Comparison of ENCODE assay signal across 18 cellular contexts in genomic region chr13:108095036-108095435, GRCh38.
DNase-seq lines count a peak whose midpoint lies in the region; ATAC-seq and TF ChIP-seq lines count a peak whose summit lies in the region.
"Had no signal": no experiment of that assay in that cellular context is flagged by ENCODE, and none has a peak within 500 bp of the region (broad histone marks: within the 10 kb centered on the region; RNA-seq: fewer than 3 reads in every experiment).

No MANE protein-coding gene starts in this region.

- no peak overlapping the region for H3K4me3 ChIP-seq in GM23338
- H3K4me3 ChIP-seq: GM12878 had no signal

- ATAC-seq in activated naive CD8-positive, alpha-beta T cell treated with anti-CD3 and anti-CD28 coated beads, Interleukin-2, amount 50 U/mL, for 24 hours = no peak
- ATAC-seq in GM23338 (no peak), HG03354 (IDR thresholded peaks at IDR 0.05; ENCODE audit: poor library complexity, severe bottlenecking, unreplicated experiment) (no peak)
- peak; percentile 74 to 81 for ATAC-seq in naive thymus-derived CD8-positive, alpha-beta T cell
- no peak for ATAC-seq in activated CD8-positive, alpha-beta T cell treated with anti-CD3 and anti-CD28 coated beads for 36 hours
- ATAC-seq: GM12878, HCT116 had no signal

- no peaks in the 10 kb centered on the region for H3K36me3 ChIP-seq in GM23338 (ENCODE audit: insufficient read depth)

- intact Hi-C loops in activated CD8-positive, alpha-beta T cell treated with anti-CD3 and anti-CD28 coated beads for 36 hours (cut with micrococcal nuclease) = no loop called here

- no peak for DNase-seq in activated naive CD8-positive, alpha-beta T cell treated with anti-CD3 and anti-CD28 coated beads, Interleukin-2, amount 50 U/mL, for 24 hours
- DNase-seq in GM23338 (ENCODE audit: low spot score) = no peak
- DNase-seq in activated naive CD8-positive, alpha-beta T cell treated with anti-CD3 and anti-CD28 coated beads for 36 hours = no peak
- DNase-seq in naive thymus-derived CD8-positive, alpha-beta T cell = peak in 2 of 10 donors; percentile 1 to 40
- DNase-seq in activated CD8-positive, alpha-beta T cell treated with anti-CD3 and anti-CD28 coated beads for 36 hours = no peak
- DNase-seq in glutamatergic neuron = no peak
- DNase-seq: C1 segment of cervical spinal cord; CD8-positive, alpha-beta memory T cell; DMS 273 treated with DMSO at 0.1 percent for 48 hours; DMS79; EL; GDM1; GOT3; H7 had no signal

- no peaks in the 10 kb centered on the region for H3F3A ChIP-seq in GM23338 (replicated peaks; ENCODE audit: low read depth)

- peaks cover 8% of the 10 kb centered on the region for H3K27me3 Mint-ChIP-seq in activated naive CD8-positive, alpha-beta T cell
- H3K27me3 Mint-ChIP-seq in activated naive CD8-positive, alpha-beta T cell treated with anti-CD3 and anti-CD28 coated beads, Interleukin-2, amount 50 U/mL, for 24 hours = no peaks in the 10 kb centered on the region
- H3K27me3 Mint-ChIP-seq in GM23338 (ENCODE audit: insufficient read depth, low read depth, poor library complexity) (no peaks in the 10 kb centered on the region), glutamatergic neuron (ENCODE audit: unreplicated experiment) (no peaks in the 10 kb centered on the region)
- H3K27me3 Mint-ChIP-seq in activated naive CD8-positive, alpha-beta T cell treated with anti-CD3 and anti-CD28 coated beads for 36 hours = no peaks in the 10 kb centered on the region
- peaks cover 2 to 19% (median 4%) of the 10 kb centered on the region in 5 donors for H3K27me3 Mint-ChIP-seq in naive thymus-derived CD8-positive, alpha-beta T cell
- H3K27me3 Mint-ChIP-seq in activated CD8-positive, alpha-beta T cell treated with anti-CD3 and anti-CD28 coated beads for 36 hours = peaks cover 3% of the 10 kb centered on the region
- H3K27me3 Mint-ChIP-seq: CD8-positive, alpha-beta memory T cell had no signal

- no peak overlapping the region for H3K4me2 ChIP-seq in GM23338

- no peak for TF ChIP-seq CTCF in GM23338 (conservative IDR thresholded peaks at IDR 0.05; ENCODE audit: low read depth in 2 of 2)
- TF ChIP-seq CTCF in activated CD8-positive, alpha-beta T cell treated with anti-CD3 and anti-CD28 coated beads for 36 hours (IDR thresholded peaks at IDR 0.05) = no peak
- TF ChIP-seq CTCF in glutamatergic neuron (IDR thresholded peaks at IDR 0.05; ENCODE audit: partially characterized antibody, unreplicated experiment) = no peak

- no peaks in the 10 kb centered on the region for H3K79me2 ChIP-seq in GM23338 (replicated peaks; ENCODE audit: insufficient read depth)

- H4K20me1 ChIP-seq in GM23338 (replicated peaks; ENCODE audit: insufficient read depth) = no peaks in the 10 kb centered on the region

- no peaks in the 10 kb centered on the region for H3K27me3 ChIP-seq in GM23338 (ENCODE audit: insufficient read depth)

- no peaks in the 10 kb centered on the region for H3K36me3 Mint-ChIP-seq in activated naive CD8-positive, alpha-beta T cell
- no peaks in the 10 kb centered on the region for H3K36me3 Mint-ChIP-seq in activated naive CD8-positive, alpha-beta T cell treated with anti-CD3 and anti-CD28 coated beads, Interleukin-2, amount 50 U/mL, for 24 hours (ENCODE audit: low read depth)
- no peaks in the 10 kb centered on the region for H3K36me3 Mint-ChIP-seq in GM23338 (ENCODE audit: low read depth)
- H3K36me3 Mint-ChIP-seq in activated naive CD8-positive, alpha-beta T cell treated with anti-CD3 and anti-CD28 coated beads for 36 hours = no peaks in the 10 kb centered on the region
- H3K36me3 Mint-ChIP-seq in naive thymus-derived CD8-positive, alpha-beta T cell = no peaks in the 10 kb centered on the region
- H3K36me3 Mint-ChIP-seq in activated CD8-positive, alpha-beta T cell treated with anti-CD3 and anti-CD28 coated beads for 36 hours (ENCODE audit: low read depth) = no peaks in the 10 kb centered on the region
- H3K36me3 Mint-ChIP-seq in glutamatergic neuron (ENCODE audit: unreplicated experiment) = no peaks in the 10 kb centered on the region
- H3K36me3 Mint-ChIP-seq: CD8-positive, alpha-beta memory T cell had no signal

- H3K9me3 Mint-ChIP-seq in activated naive CD8-positive, alpha-beta T cell (ENCODE audit: low read depth) = no peaks in the 10 kb centered on the region
- no peaks in the 10 kb centered on the region for H3K9me3 Mint-ChIP-seq in activated naive CD8-positive, alpha-beta T cell treated with anti-CD3 and anti-CD28 coated beads, Interleukin-2, amount 50 U/mL, for 24 hours
- H3K9me3 Mint-ChIP-seq in GM23338 = no peaks in the 10 kb centered on the region
- no peaks in the 10 kb centered on the region for H3K9me3 Mint-ChIP-seq in activated naive CD8-positive, alpha-beta T cell treated with anti-CD3 and anti-CD28 coated beads for 36 hours
- H3K9me3 Mint-ChIP-seq in naive thymus-derived CD8-positive, alpha-beta T cell = peaks cover 0 to 5% (median 0%) of the 10 kb centered on the region in 9 donors
- H3K9me3 Mint-ChIP-seq in activated CD8-positive, alpha-beta T cell treated with anti-CD3 and anti-CD28 coated beads for 36 hours = no peaks in the 10 kb centered on the region
- no peaks in the 10 kb centered on the region for H3K9me3 Mint-ChIP-seq in glutamatergic neuron (ENCODE audit: unreplicated experiment)
- H3K9me3 Mint-ChIP-seq: CD8-positive, alpha-beta memory T cell had no signal

- CTCF ChIA-PET in activated CD8-positive, alpha-beta T cell treated with anti-CD3 and anti-CD28 coated beads for 36 hours (lab: Charles Lee) = interaction anchor here (1.0 kb wide), 1 partner anchor 8 kb away, joined by 4 read pairs; no protein-coding TSS in a partner anchor

- no peaks in the 10 kb centered on the region for H3K9me2 ChIP-seq in GM23338 (ENCODE audit: insufficient read depth)

- H3K27ac ChIP-seq in GM23338 (ENCODE audit: low read depth) = no peak overlapping the region

- H3K27ac Mint-ChIP-seq in activated naive CD8-positive, alpha-beta T cell = peak overlapping the region; percentile 51
- no peak overlapping the region for H3K27ac Mint-ChIP-seq in activated naive CD8-positive, alpha-beta T cell treated with anti-CD3 and anti-CD28 coated beads, Interleukin-2, amount 50 U/mL, for 24 hours
- H3K27ac Mint-ChIP-seq in GM23338 (no peak overlapping the region), glutamatergic neuron (ENCODE audit: unreplicated experiment) (no peak overlapping the region)
- peak overlapping the region; percentile 49 for H3K27ac Mint-ChIP-seq in activated naive CD8-positive, alpha-beta T cell treated with anti-CD3 and anti-CD28 coated beads for 36 hours
- peak overlapping the region in 9 of 10 donors; percentile 32 to 86 (median 75) for H3K27ac Mint-ChIP-seq in naive thymus-derived CD8-positive, alpha-beta T cell
- H3K27ac Mint-ChIP-seq in activated CD8-positive, alpha-beta T cell treated with anti-CD3 and anti-CD28 coated beads for 36 hours = no peak overlapping the region
- H3K27ac Mint-ChIP-seq: CD8-positive, alpha-beta memory T cell had no signal

- no peaks in the 10 kb centered on the region for H3K4me1 ChIP-seq in GM23338 (ENCODE audit: insufficient read depth)

- no peak overlapping the region for H3K4me3 Mint-ChIP-seq in activated naive CD8-positive, alpha-beta T cell
- H3K4me3 Mint-ChIP-seq in activated naive CD8-positive, alpha-beta T cell treated with anti-CD3 and anti-CD28 coated beads, Interleukin-2, amount 50 U/mL, for 24 hours = no peak overlapping the region
- H3K4me3 Mint-ChIP-seq in GM23338 = no peak overlapping the region
- H3K4me3 Mint-ChIP-seq in activated naive CD8-positive, alpha-beta T cell treated with anti-CD3 and anti-CD28 coated beads for 36 hours = no peak overlapping the region
- H3K4me3 Mint-ChIP-seq in naive thymus-derived CD8-positive, alpha-beta T cell = peak overlapping the region in 7 of 10 donors; percentile 23 to 68 (median 44)
- no peak overlapping the region for H3K4me3 Mint-ChIP-seq in activated CD8-positive, alpha-beta T cell treated with anti-CD3 and anti-CD28 coated beads for 36 hours
- no peak overlapping the region for H3K4me3 Mint-ChIP-seq in glutamatergic neuron (ENCODE audit: unreplicated experiment)
- H3K4me3 Mint-ChIP-seq: CD8-positive, alpha-beta memory T cell had no signal

- peaks cover 6% of the 10 kb centered on the region for H3K4me1 Mint-ChIP-seq in activated naive CD8-positive, alpha-beta T cell (ENCODE audit: low read depth)
- H3K4me1 Mint-ChIP-seq in activated naive CD8-positive, alpha-beta T cell treated with anti-CD3 and anti-CD28 coated beads, Interleukin-2, amount 50 U/mL, for 24 hours = peaks cover 7% of the 10 kb centered on the region
- peaks cover 2% of the 10 kb centered on the region; the same call in 2 of the 3 replicates for H3K4me1 Mint-ChIP-seq in GM23338
- peaks cover 2% of the 10 kb centered on the region for H3K4me1 Mint-ChIP-seq in activated naive CD8-positive, alpha-beta T cell treated with anti-CD3 and anti-CD28 coated beads for 36 hours
- peaks cover 8 to 19% (median 15%) of the 10 kb centered on the region in 4 donors for H3K4me1 Mint-ChIP-seq in naive thymus-derived CD8-positive, alpha-beta T cell
- peaks cover 6% of the 10 kb centered on the region for H3K4me1 Mint-ChIP-seq in activated CD8-positive, alpha-beta T cell treated with anti-CD3 and anti-CD28 coated beads for 36 hours (ENCODE audit: low read depth)
- H3K4me1 Mint-ChIP-seq in glutamatergic neuron (ENCODE audit: low read depth, unreplicated experiment) = no peaks in the 10 kb centered on the region
- H3K4me1 Mint-ChIP-seq: CD8-positive, alpha-beta memory T cell had no signal

- peak overlapping the region; percentile 89; the same call in 1 of the 2 replicates for H2AFZ ChIP-seq in GM23338

- POLR2A ChIA-PET in naive thymus-derived CD8-positive, alpha-beta T cell (lab: Charles Lee) = interaction anchor here (0.6 kb wide), 1 partner anchor 25 kb away, joined by 3 read pairs; no protein-coding TSS in a partner anchor
- POLR2A ChIA-PET in activated CD8-positive, alpha-beta T cell treated with anti-CD3 and anti-CD28 coated beads for 36 hours (lab: Charles Lee) = no interaction called here

TF ChIP-seq in GM23338, 12 proteins besides CTCF, POLR2A, EP300 and RAD21:
- TF ChIP-seq NANOG (IDR thresholded peaks at IDR 0.05; ENCODE audit: borderline replicate concordance) = no peak
- TF ChIP-seq CREB1 (CRISPR knock-in tag; IDR thresholded peaks at IDR 0.05; ENCODE audit: low read depth) = no peak

Comparison
In these comparisons a context has a peak if more than half of its experiments do, and no peak if none do; other contexts are left out.
1. H3K27ac Mint-ChIP-seq: peak in activated naive CD8-positive, alpha-beta T cell (single experiment), activated naive CD8-positive, alpha-beta T cell treated with anti-CD3 and anti-CD28 coated beads for 36 hours (single experiment) and naive thymus-derived CD8-positive, alpha-beta T cell (9 of 10); none in activated naive CD8-positive, alpha-beta T cell treated with anti-CD3 and anti-CD28 coated beads, Interleukin-2, amount 50 U/mL, for 24 hours (single experiment), GM23338 (single experiment), activated CD8-positive, alpha-beta T cell treated with anti-CD3 and anti-CD28 coated beads for 36 hours (single experiment) and glutamatergic neuron (single experiment).
2. H3K4me3 Mint-ChIP-seq: peak in naive thymus-derived CD8-positive, alpha-beta T cell (7 of 10); none in activated naive CD8-positive, alpha-beta T cell (single experiment), activated naive CD8-positive, alpha-beta T cell treated with anti-CD3 and anti-CD28 coated beads, Interleukin-2, amount 50 U/mL, for 24 hours (single experiment), GM23338 (single experiment), activated naive CD8-positive, alpha-beta T cell treated with anti-CD3 and anti-CD28 coated beads for 36 hours (single experiment), activated CD8-positive, alpha-beta T cell treated with anti-CD3 and anti-CD28 coated beads for 36 hours (single experiment) and glutamatergic neuron (single experiment).
3. ATAC-seq: peak in naive thymus-derived CD8-positive, alpha-beta T cell (2 of 2); none in activated naive CD8-positive, alpha-beta T cell treated with anti-CD3 and anti-CD28 coated beads, Interleukin-2, amount 50 U/mL, for 24 hours (single experiment), GM23338 (single experiment), activated CD8-positive, alpha-beta T cell treated with anti-CD3 and anti-CD28 coated beads for 36 hours (single experiment) and HG03354 (single experiment).